Comparison of ENCODE assay signal across 11 cellular contexts in genomic region chr15:81338422-81339007, GRCh38. TPM values are rescaled to one million over a fixed set of nuclear protein-coding genes. Genes with fewer than 3 reads are reported as not detected.
DNase-seq lines count a peak whose midpoint lies in the region; ATAC-seq and TF ChIP-seq lines count a peak whose summit lies in the region.
"Had no signal": no experiment of that assay in that cellular context is flagged by ENCODE, and none has a peak within 500 bp of the region (broad histone marks: within the 10 kb centered on the region; RNA-seq: fewer than 3 reads in every experiment).

No MANE protein-coding gene starts in this region.

- DNase-seq in HFFc6 (peak; percentile 81), ascending aorta (ENCODE audit: low spot score in 2 of 2) (peak in 1 of 2 donors; percentile 83), left ventricle myocardium superior (peak; percentile 47), suprapubic skin (ENCODE audit: low spot score in 2 of 2) (peak in 1 of 2 donors; percentile 82), putamen (ENCODE audit: low spot score) (no peak), GOT3 (lab: John Stamatoyannopoulos, UW) (no peak), WTC11 (ENCODE audit: low spot score) (no peak)
- DNase-seq in CD4-positive, alpha-beta memory T cell, result no peak
- DNase-seq: NCI-H1694 treated with DMSO at 0.1 percent for 48 hours, WERI-Rb-1 had no signal

- H3K4me3 Mint-ChIP-seq in HFFc6 (peak overlapping the region; percentile 4; the same call in 1 of the 2 replicates), WTC11 (no peak overlapping the region)
- H3K4me3 Mint-ChIP-seq in CD4-positive, alpha-beta memory T cell, result no peak overlapping the region
- H3K4me3 Mint-ChIP-seq: memory B cell had no signal

- H3K4me1 Mint-ChIP-seq in HFFc6 (ENCODE audit: low read depth), result peaks cover 37% of the 10 kb centered on the region
- H3K4me1 Mint-ChIP-seq in WTC11, result no peaks in the 10 kb centered on the region
- peaks cover 0 to 7% (median 2%) of the 10 kb centered on the region in 4 donors for H3K4me1 Mint-ChIP-seq in CD4-positive, alpha-beta memory T cell

- CTCF ChIA-PET in WTC11 (lab: Charles Lee), result interaction anchor here (2.1 kb wide), 1 partner anchor 73 kb away, joined by 5 read pairs; no protein-coding TSS in a partner anchor
- CTCF ChIA-PET in CD4-positive, alpha-beta memory T cell (lab: Charles Lee; ENCODE audit: partially characterized antibody), result interaction anchor here (1.2 to 7.8 kb wide), 6 partner anchors 11 to 72 kb away, joined by 3 to 142 read pairs (median 10); no protein-coding TSS in a partner anchor

- no peak for TF ChIP-seq POLR2A in suprapubic skin (IDR thresholded peaks at IDR 0.05)

- 39% methylated on average over 8 of the region's 8 CpGs for WGBS in suprapubic skin

- POLR2A ChIA-PET in WTC11 (lab: Charles Lee), result no interaction called here
- POLR2A ChIA-PET in CD4-positive, alpha-beta memory T cell (lab: Charles Lee; ENCODE audit: partially characterized antibody), result no interaction called here

- ATAC-seq in left ventricle myocardium superior, result peak; percentile 88
- ATAC-seq in WTC11, result no peak

- no peaks in the 10 kb centered on the region for H3K27me3 ChIP-seq in ascending aorta
- no peaks in the 10 kb centered on the region for H3K27me3 ChIP-seq in suprapubic skin
- no peaks in the 10 kb centered on the region for H3K27me3 ChIP-seq in CD4-positive, alpha-beta memory T cell (ENCODE audit: insufficient read depth, low read length)

- H3K27me3 Mint-ChIP-seq in HFFc6 (ENCODE audit: insufficient read depth) (peaks cover 12% of the 10 kb centered on the region), WTC11 (ENCODE audit: low read depth) (no peaks in the 10 kb centered on the region)
- peaks cover 0 to 2% of the 10 kb centered on the region in 2 donors for H3K27me3 Mint-ChIP-seq in CD4-positive, alpha-beta memory T cell
- H3K27me3 Mint-ChIP-seq: memory B cell had no signal

- no peak for TF ChIP-seq EP300 in suprapubic skin (IDR thresholded peaks at IDR 0.05)

- intact Hi-C loops in ascending aorta (cut with DNase I), result loop anchor here (1.0 to 10.0 kb wide), 3 partner anchors 14 to 854 kb away; partner anchors contain the start of gene STARD5
- intact Hi-C loops in left ventricle myocardium superior (cut with micrococcal nuclease), result no loop called here
- intact Hi-C loops in CD4-positive, alpha-beta memory T cell (cut with micrococcal nuclease), result loop anchor here (10.0 kb wide), 2 partner anchors 56 to 184 kb away; no protein-coding TSS in a partner anchor

- H3K4me3 ChIP-seq in ascending aorta (no peak overlapping the region), suprapubic skin (no peak overlapping the region)
- H3K4me3 ChIP-seq in CD4-positive, alpha-beta memory T cell (ENCODE audit: low read length in 2 of 2), result no peak overlapping the region

- TF ChIP-seq CTCF in HFFc6 (IDR thresholded peaks at IDR 0.05) (no peak), ascending aorta (IDR thresholded peaks at IDR 0.05) (no peak), suprapubic skin (IDR thresholded peaks at IDR 0.05) (no peak), WTC11 (IDR thresholded peaks at IDR 0.05) (no peak)

- H3K9me3 ChIP-seq in ascending aorta (no peaks in the 10 kb centered on the region), suprapubic skin (no peaks in the 10 kb centered on the region)
- H3K9me3 ChIP-seq in CD4-positive, alpha-beta memory T cell (ENCODE audit: control insufficient read depth in 1 of 2, low read length in 2 of 2), result no peaks in the 10 kb centered on the region

- peak overlapping the region; percentile 34 for H3K27ac Mint-ChIP-seq in HFFc6
- H3K27ac Mint-ChIP-seq in WTC11, result no peak overlapping the region
- H3K27ac Mint-ChIP-seq in CD4-positive, alpha-beta memory T cell, result no peak overlapping the region
- H3K27ac Mint-ChIP-seq: memory B cell had no signal

- H3K27ac ChIP-seq in ascending aorta, result peak overlapping the region; percentile 17 to 72
- peak overlapping the region; percentile 52 for H3K27ac ChIP-seq in suprapubic skin
- H3K27ac ChIP-seq in CD4-positive, alpha-beta memory T cell (ENCODE audit: low read depth, low read length), result no peak overlapping the region
- H3K27ac ChIP-seq: WERI-Rb-1 had no signal

- H3K36me3 Mint-ChIP-seq in HFFc6 (ENCODE audit: low read depth) (peaks cover 5% of the 10 kb centered on the region; the same call in 1 of the 2 replicates), WTC11 (no peaks in the 10 kb centered on the region)
- no peaks in the 10 kb centered on the region for H3K36me3 Mint-ChIP-seq in CD4-positive, alpha-beta memory T cell
- H3K36me3 Mint-ChIP-seq: memory B cell had no signal

- H3K4me1 ChIP-seq in ascending aorta (peaks cover 14% of the 10 kb centered on the region in 2 donors), suprapubic skin (peaks cover 10% of the 10 kb centered on the region)
- H3K4me1 ChIP-seq in CD4-positive, alpha-beta memory T cell (ENCODE audit: insufficient read depth, low read length), result no peaks in the 10 kb centered on the region

- H3K9me3 Mint-ChIP-seq in HFFc6 (no peaks in the 10 kb centered on the region), WTC11 (no peaks in the 10 kb centered on the region)
- H3K9me3 Mint-ChIP-seq in CD4-positive, alpha-beta memory T cell, result no peaks in the 10 kb centered on the region
- H3K9me3 Mint-ChIP-seq: memory B cell had no signal

- H3K36me3 ChIP-seq in ascending aorta, result no peaks in the 10 kb centered on the region
- no peaks in the 10 kb centered on the region for H3K36me3 ChIP-seq in suprapubic skin
- H3K36me3 ChIP-seq in CD4-positive, alpha-beta memory T cell (ENCODE audit: insufficient read depth, low read length), result no peaks in the 10 kb centered on the region
- H3K36me3 ChIP-seq: WERI-Rb-1 had no signal

TF ChIP-seq in WTC11, 78 proteins besides CTCF, POLR2A, EP300 and RAD21 (continues in another document):
- no peak for TF ChIP-seq USF1 (CRISPR knock-in tag; IDR thresholded peaks at IDR 0.05)
- TF ChIP-seq ATF2 (CRISPR knock-in tag; IDR thresholded peaks at IDR 0.05; ENCODE audit: borderline replicate concordance, low read depth), result no peak
- TF ChIP-seq AFF4 (CRISPR knock-in tag; IDR thresholded peaks at IDR 0.05; ENCODE audit: borderline replicate concordance), result no peak
- no peak for TF ChIP-seq ZNF121 (CRISPR knock-in tag; IDR thresholded peaks at IDR 0.05)
- TF ChIP-seq ZBTB21 (CRISPR knock-in tag; IDR thresholded peaks at IDR 0.05; ENCODE audit: borderline replicate concordance), result no peak

RNA-seq across cellular contexts. Expression of gene STARD5, which starts 14.6 kb away (rescaled TPM):
- total RNA-seq in HFFc6 (2021; fragmentation: NEBNext Ultra II Directional; extraction: Animal tissue kit (Norgen Biotek cat#: 25700)), result 1 to 10 TPM; 2.7 to 4.0 (median 3.6) TPM
- total RNA-seq in ascending aorta (4.8 TPM), left ventricle myocardium superior (1.8 TPM), suprapubic skin (10 to 100 TPM; 54.6 to 88.2 (median 67.4) TPM), WTC11 (2021) (6.3 to 7.2 TPM (median 6.8 TPM) in 3 replicates)
- total RNA-seq in CD4-positive, alpha-beta memory T cell, result 1 to 10 TPM; 5.0 to 8.0 TPM
- polyA plus RNA-seq in CD4-positive, alpha-beta memory T cell, result 1 to 10 TPM; 1.9 to 3.9 TPM

RNA-seq across cellular contexts. Expression of gene TMC3, which starts 35.5 kb away (rescaled TPM):
- total RNA-seq in HFFc6 (2021; fragmentation: NEBNext Ultra II Directional; extraction: Animal tissue kit (Norgen Biotek cat#: 25700)), result not detected
- not detected for total RNA-seq in ascending aorta
- total RNA-seq in left ventricle myocardium superior, result not detected
- total RNA-seq in suprapubic skin, result under 1 TPM in 1 of 4 donors, not detected in 3; 0.16 TPM
- not detected in 3 replicates for total RNA-seq in WTC11 (2021)
- total RNA-seq in CD4-positive, alpha-beta memory T cell, result not detected
- polyA plus RNA-seq in CD4-positive, alpha-beta memory T cell, result under 1 TPM in 1 of 2 donors, not detected in 1; 0.05 TPM

Comparison
In these comparisons a context has a peak if more than half of its experiments do, and no peak if none do; other contexts are left out.
1. DNase-seq: peak in HFFc6 (single experiment) and left ventricle myocardium superior (single experiment); none in putamen (single experiment), GOT3 (single experiment), WTC11 (single experiment) and CD4-positive, alpha-beta memory T cell (0 of 5).